Comparison of ENCODE assay signal across 1 cellular context in the genomic region with DNA sequence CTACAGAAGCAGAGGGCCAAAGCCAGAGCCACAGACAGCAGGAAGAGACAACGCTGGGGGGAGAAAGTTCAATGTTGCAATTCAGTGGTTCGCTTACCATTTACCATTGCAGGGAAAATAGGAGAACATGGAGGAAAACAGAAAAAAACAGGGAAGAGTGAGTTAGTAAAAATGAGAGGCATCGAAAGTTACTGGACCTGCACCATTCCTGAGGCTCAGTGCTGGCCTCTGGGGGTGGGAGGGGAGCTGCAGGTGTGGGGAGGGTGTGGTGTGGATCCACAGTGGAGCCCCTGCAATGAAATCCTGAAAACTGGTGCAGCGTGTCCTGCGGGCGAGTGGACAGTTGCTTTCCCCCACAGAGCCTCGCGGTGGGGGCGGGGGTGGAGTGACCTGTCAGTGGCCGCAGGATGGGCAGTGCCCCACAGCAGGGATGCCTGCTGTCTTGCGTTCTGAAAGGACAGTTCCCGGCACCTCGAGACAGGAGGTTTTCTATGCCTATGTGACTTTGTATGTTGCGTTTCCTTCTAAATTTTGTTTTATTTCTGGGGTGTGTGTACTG.
TF ChIP-seq lines count a peak whose summit lies in the region.

No MANE protein-coding gene starts in this region.

TF ChIP-seq in SK-N-SH treated with all-trans-retinoic acid at 6 μM for 48 hours, 23 proteins besides CTCF, POLR2A, EP300 and RAD21 (continued from another document):
- no peak for TF ChIP-seq ZFP3 (CRISPR knock-in tag; IDR thresholded peaks at IDR 0.05)
- TF ChIP-seq SNAI2 (CRISPR knock-in tag; IDR thresholded peaks at IDR 0.05): no peak
- TF ChIP-seq ESRRG (CRISPR knock-in tag; IDR thresholded peaks at IDR 0.05): no peak
- no peak for TF ChIP-seq CSDC2 (CRISPR knock-in tag; IDR thresholded peaks at IDR 0.05)
- TF ChIP-seq, protein P1, sequence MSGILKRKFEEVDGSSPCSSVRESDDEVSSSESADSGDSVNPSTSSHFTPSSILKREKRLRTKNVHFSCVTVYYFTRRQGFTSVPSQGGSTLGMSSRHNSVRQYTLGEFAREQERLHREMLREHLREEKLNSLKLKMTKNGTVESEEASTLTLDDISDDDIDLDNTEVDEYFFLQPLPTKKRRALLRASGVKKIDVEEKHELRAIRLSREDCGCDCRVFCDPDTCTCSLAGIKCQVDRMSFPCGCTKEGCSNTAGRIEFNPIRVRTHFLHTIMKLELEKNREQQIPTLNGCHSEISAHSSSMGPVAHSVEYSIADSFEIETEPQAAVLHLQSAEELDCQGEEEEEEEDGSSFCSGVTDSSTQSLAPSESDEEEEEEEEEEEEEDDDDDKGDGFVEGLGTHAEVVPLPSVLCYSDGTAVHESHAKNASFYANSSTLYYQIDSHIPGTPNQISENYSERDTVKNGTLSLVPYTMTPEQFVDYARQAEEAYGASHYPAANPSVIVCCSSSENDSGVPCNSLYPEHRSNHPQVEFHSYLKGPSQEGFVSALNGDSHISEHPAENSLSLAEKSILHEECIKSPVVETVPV (CRISPR knock-in tag; IDR thresholded peaks at IDR 0.05): no peak
- no peak for TF ChIP-seq OSR1 (CRISPR knock-in tag; IDR thresholded peaks at IDR 0.05)
- TF ChIP-seq TCF4 (CRISPR knock-in tag; IDR thresholded peaks at IDR 0.05; ENCODE audit: borderline replicate concordance): no peak
- TF ChIP-seq ZNF8 (CRISPR knock-in tag; IDR thresholded peaks at IDR 0.05): no peak
- TF ChIP-seq ZC3H10 (CRISPR knock-in tag; IDR thresholded peaks at IDR 0.05): no peak
